22 cellular contexts compared by ENCODE assay signal in the genomic region with DNA sequence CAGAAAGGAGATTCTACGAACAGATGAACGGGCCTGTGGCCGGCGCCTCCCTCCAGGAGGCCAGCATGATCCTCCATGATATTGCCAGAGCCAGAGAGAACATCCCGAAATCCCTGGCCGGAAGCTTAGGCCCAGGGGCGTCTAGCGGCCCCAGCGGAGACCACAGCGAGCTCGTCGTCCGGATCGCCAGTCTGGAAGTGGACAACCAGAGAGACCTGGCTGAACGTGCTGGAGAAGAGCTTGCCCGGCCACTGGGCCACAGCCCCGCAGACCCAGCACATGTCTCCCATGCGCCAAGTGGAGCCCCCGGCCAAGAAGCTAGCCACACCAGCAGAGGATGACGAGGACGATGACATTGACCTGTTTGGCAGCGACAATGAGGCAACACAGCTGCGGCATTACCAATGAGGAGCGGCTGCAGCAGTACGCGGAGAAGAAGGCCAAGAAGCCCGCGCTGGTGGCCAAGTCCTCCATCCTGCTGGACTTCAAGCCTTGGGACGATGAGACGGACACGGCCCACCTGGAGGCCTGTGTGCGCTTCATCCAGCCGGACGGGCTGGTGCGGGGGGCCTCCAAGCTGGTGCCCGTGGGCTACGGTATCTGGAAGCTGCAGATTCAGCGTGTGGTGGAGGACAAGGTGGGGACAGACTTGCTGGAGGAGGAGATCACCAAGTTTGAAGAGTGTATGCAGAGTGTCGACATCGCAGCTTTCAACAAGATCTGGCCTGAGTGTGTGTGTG.
A peak's percentile ranks its signal among the peaks of the same experiment; 100 is the strongest.
DNase-seq lines count a peak whose midpoint lies in the region; ATAC-seq, FAIRE-seq and TF ChIP-seq lines count a peak whose summit lies in the region.
"Had no signal": no experiment of that assay in that cellular context is flagged by ENCODE, and none has a peak within 500 bp of the region (broad histone marks: within the 10 kb centered on the region; RNA-seq: fewer than 3 reads in every experiment).

No MANE protein-coding gene starts in this region.

- H3K27me3 ChIP-seq in right cardiac atrium (ENCODE audit: control insufficient read depth, insufficient read depth) (no peaks in the 10 kb centered on the region), K562 (ENCODE audit: control insufficient read depth in 2 of 2, insufficient read depth in 2 of 2, low read length in 2 of 2) (peaks cover 0 to 5% of the 10 kb centered on the region in 2 experiments; a peak in 1 of 5 replicates)
- H3K27me3 ChIP-seq: BLaER1 had no signal

- peaks cover 18% of the 10 kb centered on the region for H3K4me1 Mint-ChIP-seq in memory B cell

- no peak overlapping the region for H3K27ac ChIP-seq in right cardiac atrium (ENCODE audit: low read length)
- no peak overlapping the region for H3K27ac ChIP-seq in K562 (ENCODE audit: extremely low read depth, low read depth, low read length)
- H3K27ac ChIP-seq: 22Rv1, BLaER1, C4-2B had no signal

- WGBS in right cardiac atrium: 86% methylated on average over 40 of the region's 40 CpGs
- WGBS in K562 (ENCODE audit: insufficient coverage, low coverage, missing lambda C conversion rate): 17% methylated on average over 15 of the region's 40 CpGs

- no peak for TF ChIP-seq CTCF in K562 (IDR thresholded peaks at IDR 0.05 in 2 of 3, conservative IDR thresholded peaks at IDR 0.05 in 1 of 3; ENCODE audit: insufficient read depth in 2 of 3, low read depth in 1 of 3, low read length in 3 of 3)

- no peaks in the 10 kb centered on the region for H3K36me3 Mint-ChIP-seq in memory B cell

- H3K9ac ChIP-seq in K562 (ENCODE audit: insufficient read depth in 1 of 2, low read depth in 2 of 2, low read length in 2 of 2): no peak overlapping the region
- H3K9ac ChIP-seq: BLaER1 had no signal

- no peaks in the 10 kb centered on the region for H4K20me1 ChIP-seq in K562 (replicated peaks; ENCODE audit: control insufficient read depth, insufficient read depth, low read length)
- H4K20me1 ChIP-seq: BLaER1 had no signal

- no TSS peak for BruUV-seq in K562 (replicated peaks; lab: Mats Ljungman, UMichigan)

- H3K4me1 ChIP-seq in right cardiac atrium (ENCODE audit: control insufficient read depth, insufficient read depth, low read length): peaks cover 3% of the 10 kb centered on the region
- H3K4me1 ChIP-seq in K562 (replicated peaks in 1 of 2; ENCODE audit: control insufficient read depth in 2 of 2, insufficient read depth in 2 of 2, low read length in 2 of 2): peaks cover 0 to 7% of the 10 kb centered on the region in 2 experiments; a peak in 2 of 5 replicates
- H3K4me1 ChIP-seq: BLaER1 had no signal

- no peaks in the 10 kb centered on the region for H3K9me1 ChIP-seq in K562 (ENCODE audit: control insufficient read depth, insufficient read depth, low read length)

- in situ Hi-C loops in K562 (cut with MboI): no loop called here

- POLR2A ChIA-PET in K562 (lab: Yijun Ruan, JAX): interaction anchor here (0.7 kb wide), 2 partner anchors 14 to 15 kb away, joined by 3 to 4 read pairs; no protein-coding TSS in a partner anchor

- ATAC-seq in right cardiac atrium (peak; percentile 15 to 24), K562 (no peak; the same call in 2 of the 3 replicates), memory B cell (ENCODE audit: low read depth) (no peak), GM19467 (IDR thresholded peaks at IDR 0.05; ENCODE audit: unreplicated experiment) (no peak)
- ATAC-seq: GM12878, GM23338, HCT116 had no signal

- TF ChIP-seq RAD21 in K562 (CRISPR knock-in tag; conservative IDR thresholded peaks at IDR 0.05 in 1 of 2, IDR thresholded peaks at IDR 0.05 in 1 of 2): no peak

- CTCF ChIA-PET in K562 (lab: Yijun Ruan, JAX; ENCODE audit: low intra/inter-chr PET ratio): no interaction called here

- H3K4me2 ChIP-seq in K562 (ENCODE audit: insufficient read depth, low read length): no peak overlapping the region
- H3K4me2 ChIP-seq: BLaER1, GM23338 had no signal

- no peak for TF ChIP-seq EP300 in K562 (IDR thresholded peaks at IDR 0.05; ENCODE audit: low read length)

- no peak overlapping the region for H3K4me3 Mint-ChIP-seq in memory B cell
- H3K4me3 Mint-ChIP-seq: B cell; CD4-positive, alpha-beta T cell; CD8-positive, alpha-beta memory T cell; GM23338; H9 had no signal

- intact Hi-C loops in right cardiac atrium (cut with DNase I) (no loop called here), cardiac septum (cut with DNase I) (no loop called here), K562 (cut with micrococcal nuclease) (no loop called here)

- H3K9me3 ChIP-seq in right cardiac atrium (ENCODE audit: control insufficient read depth, low read length) (no peaks in the 10 kb centered on the region), K562 (replicated peaks; ENCODE audit: control insufficient read depth, insufficient read depth, low read depth, low read length) (no peaks in the 10 kb centered on the region)

- no peaks in the 10 kb centered on the region for H3K36me3 ChIP-seq in K562 (ENCODE audit: control insufficient read depth, insufficient read depth, low read length)
- H3K36me3 ChIP-seq: BLaER1 had no signal

- DNase-seq in right cardiac atrium (peak in 2 of 3 donors; percentile 24 to 52), cardiac septum (ENCODE audit: low spot score) (no peak), K562 (ENCODE audit: extremely low read depth in 1 of 4, low spot score in 3 of 4) (no peak), memory B cell (ENCODE audit: low spot score in 2 of 2) (no peak), NCI-H146 treated with DMSO at 0.1 percent for 48 hours (lab: John Stamatoyannopoulos, UW; ENCODE audit: unreplicated experiment) (no peak)
- DNase-seq: CD4-positive, alpha-beta T cell; CD8-positive, alpha-beta memory T cell; DMS 273 treated with DMSO at 0.1 percent for 48 hours; DMS79; EL; GDM1; H9 had no signal

- no peak for FAIRE-seq in K562 (lab: Jason Lieb, UNC)
- FAIRE-seq: D721Med, GM12878, GM19239 had no signal

- peaks cover 2% of the 10 kb centered on the region for H3K9me3 Mint-ChIP-seq in memory B cell
- H3K9me3 Mint-ChIP-seq: CD8-positive, alpha-beta memory T cell had no signal

- H3K79me2 ChIP-seq in K562 (ENCODE audit: control insufficient read depth, insufficient read depth, low read length): no peaks in the 10 kb centered on the region

- peak overlapping the region; percentile 55 for H2AFZ ChIP-seq in K562 (ENCODE audit: low read depth, low read length)
- H2AFZ ChIP-seq: GM23338 had no signal

- TF ChIP-seq POLR2A in K562 (conservative IDR thresholded peaks at IDR 0.05): no peak

- H3K27me3 Mint-ChIP-seq in memory B cell: no peaks in the 10 kb centered on the region
- H3K27me3 Mint-ChIP-seq: B cell; CD4-positive, alpha-beta T cell; CD8-positive, alpha-beta memory T cell had no signal

- peak overlapping the region; percentile 45 for H3K27ac Mint-ChIP-seq in memory B cell
- H3K27ac Mint-ChIP-seq: B cell; CD4-positive, alpha-beta T cell; CD8-positive, alpha-beta memory T cell; GM23338 had no signal

- H3K4me3 ChIP-seq in right cardiac atrium (ENCODE audit: low read length) (no peak overlapping the region), K562 (no peak overlapping the region)
- H3K4me3 ChIP-seq: BLaER1, GM12878, GM23338 had no signal

TF ChIP-seq in K562, 482 proteins besides CTCF, POLR2A, EP300 and RAD21 (continues in another document):
- TF ChIP-seq SRSF3 (IDR thresholded peaks at IDR 0.05; ENCODE audit: insufficient read depth, low read length) (no peak), ZZZ3 (IDR thresholded peaks at IDR 0.05) (no peak), ETV6 (IDR thresholded peaks at IDR 0.05; ENCODE audit: borderline replicate concordance in 1 of 2, low read depth in 2 of 2, low read length in 1 of 2) (no peak), ETV6 (CRISPR knock-in tag; IDR thresholded peaks at IDR 0.05; ENCODE audit: borderline replicate concordance) (no peak), MAFK (IDR thresholded peaks at IDR 0.05; ENCODE audit: low read length) (no peak), SMAD3 (CRISPR knock-in tag; conservative IDR thresholded peaks at IDR 0.05) (no peak), SIRT6 (IDR thresholded peaks at IDR 0.05; ENCODE audit: low read depth, low read length) (no peak), FOSL1 (tag; conservative IDR thresholded peaks at IDR 0.05) (no peak), RBFOX2 (IDR thresholded peaks at IDR 0.05; ENCODE audit: low read depth, low read length) (no peak), ZBTB17 (CRISPR knock-in tag; IDR thresholded peaks at IDR 0.05) (no peak), ZNF217 (CRISPR knock-in tag; IDR thresholded peaks at IDR 0.05) (no peak), SREBF1 (IDR thresholded peaks at IDR 0.05; ENCODE audit: borderline replicate concordance, low read depth, low read length) (no peak)
- TF ChIP-seq, protein P1, sequence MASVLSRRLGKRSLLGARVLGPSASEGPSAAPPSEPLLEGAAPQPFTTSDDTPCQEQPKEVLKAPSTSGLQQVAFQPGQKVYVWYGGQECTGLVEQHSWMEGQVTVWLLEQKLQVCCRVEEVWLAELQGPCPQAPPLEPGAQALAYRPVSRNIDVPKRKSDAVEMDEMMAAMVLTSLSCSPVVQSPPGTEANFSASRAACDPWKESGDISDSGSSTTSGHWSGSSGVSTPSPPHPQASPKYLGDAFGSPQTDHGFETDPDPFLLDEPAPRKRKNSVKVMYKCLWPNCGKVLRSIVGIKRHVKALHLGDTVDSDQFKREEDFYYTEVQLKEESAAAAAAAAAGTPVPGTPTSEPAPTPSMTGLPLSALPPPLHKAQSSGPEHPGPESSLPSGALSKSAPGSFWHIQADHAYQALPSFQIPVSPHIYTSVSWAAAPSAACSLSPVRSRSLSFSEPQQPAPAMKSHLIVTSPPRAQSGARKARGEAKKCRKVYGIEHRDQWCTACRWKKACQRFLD (CRISPR knock-in tag; IDR thresholded peaks at IDR 0.05): no peak

Comparison
In these comparisons a context has a peak if more than half of its experiments do, and no peak if none do; other contexts are left out.
1. DNase-seq: peak in right cardiac atrium (2 of 3); none in cardiac septum (single experiment), K562 (0 of 4), memory B cell (0 of 2) and NCI-H146 treated with DMSO at 0.1 percent for 48 hours (single experiment).
2. ATAC-seq: peak in right cardiac atrium (2 of 2); none in K562 (single experiment), memory B cell (single experiment) and GM19467 (single experiment).